ENCODE assay signal across 19 cellular contexts in genomic region chr2:196369967-196370366, GRCh38.
"Had no signal": no experiment of that assay in that cellular context is flagged by ENCODE, and none has a peak within 500 bp of the region (broad histone marks: within the 10 kb centered on the region; RNA-seq: fewer than 3 reads in every experiment).

No MANE protein-coding gene starts in this region.

- H3K27ac ChIP-seq: dorsolateral prefrontal cortex, esophagus squamous epithelium, hepatocyte, spleen, tibial artery had no signal

- H3K4me1 ChIP-seq: esophagus squamous epithelium had no signal

- H3K36me3 ChIP-seq: esophagus squamous epithelium, spleen, tibial artery had no signal

- H3K4me1 Mint-ChIP-seq: natural killer cell; stimulated activated memory B cell treated with anti-CD40 and anti-IgM and Interleukin-4, amounts not matched to agents 10 μg/mL and 1 μg/mL and 100 μg/mL, for 72 hours had no signal

- H3K4me3 ChIP-seq: dorsolateral prefrontal cortex, esophagus squamous epithelium, hepatocyte, spleen, tibial artery had no signal

- H3K4me3 Mint-ChIP-seq: mesothelial cell of epicardium; natural killer cell; neural crest cell; stimulated activated memory B cell treated with anti-CD40 and anti-IgM and Interleukin-4, amounts not matched to agents 10 μg/mL and 1 μg/mL and 100 μg/mL, for 72 hours; stimulated activated naive CD8-positive, alpha-beta T cell treated with anti-CD3 and anti-CD28 coated beads, Interleukin-15, Interleukin-2, amounts not matched to agents 100 ng/mL and 50 ng/mL, for 24 hours had no signal

- H3K79me2 ChIP-seq: hepatocyte had no signal

- H3K9me3 ChIP-seq: esophagus squamous epithelium had no signal

- H3K27me3 ChIP-seq: dorsolateral prefrontal cortex, esophagus squamous epithelium, hepatocyte, spleen, tibial artery had no signal

- ATAC-seq: left colon; natural killer cell; sciatic nerve; stimulated activated memory B cell treated with anti-CD40 and anti-IgM and Interleukin-4, amounts not matched to agents 10 μg/mL and 1 μg/mL and 100 μg/mL, for 72 hours had no signal

- DNase-seq: cortex of kidney; dorsolateral prefrontal cortex; effector CD8-positive, alpha-beta T cell; esophagus squamous epithelium; foreskin fibroblast; left colon; natural killer cell; posterior cingulate gyrus; spleen; stimulated activated CD4-positive, alpha-beta T cell treated with anti-CD3 and anti-CD28 coated beads, Interleukin-15, amount 100 ng/mL, for 24 hours; stimulated activated CD4-positive, alpha-beta T cell treated with anti-CD3 and anti-CD28 coated beads, Interleukin-1b, Interleukin-23, amount 100 ng/mL, for 48 hours; stimulated activated CD4-positive, alpha-beta T cell treated with anti-CD3 and anti-CD28 coated beads, Interleukin-4, amount 100 ng/mL, for 24 hours; tibial artery had no signal

- H3K27ac Mint-ChIP-seq: mesothelial cell of epicardium; natural killer cell; stimulated activated memory B cell treated with anti-CD40 and anti-IgM and Interleukin-4, amounts not matched to agents 10 μg/mL and 1 μg/mL and 100 μg/mL, for 72 hours; stimulated activated naive CD8-positive, alpha-beta T cell treated with anti-CD3 and anti-CD28 coated beads, Interleukin-15, Interleukin-2, amounts not matched to agents 100 ng/mL and 50 ng/mL, for 24 hours had no signal

- H3K4me2 ChIP-seq: hepatocyte had no signal

- H3K27me3 Mint-ChIP-seq: stimulated activated memory B cell treated with anti-CD40 and anti-IgM and Interleukin-4, amounts not matched to agents 10 μg/mL and 1 μg/mL and 100 μg/mL, for 72 hours had no signal

- H2AFZ ChIP-seq: hepatocyte had no signal
